In the genomic region with DNA sequence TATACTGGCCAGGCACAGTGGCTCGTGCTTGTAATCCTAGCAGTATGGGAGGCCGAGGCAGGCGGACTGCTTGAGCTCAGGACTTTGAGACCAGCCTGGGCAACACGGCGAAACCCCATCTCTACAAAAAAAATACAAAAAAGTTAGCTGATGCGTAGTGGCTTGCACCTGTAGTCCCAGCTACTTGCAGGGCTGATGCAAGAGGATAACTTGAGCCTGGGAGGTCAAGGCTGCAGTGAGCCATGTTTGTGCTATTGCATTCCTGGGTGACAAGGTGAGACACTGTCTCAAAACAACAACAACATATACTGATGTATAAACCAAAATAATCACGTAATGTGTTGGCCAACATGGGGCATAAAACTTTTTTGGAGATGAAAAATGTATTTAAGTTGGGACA, we compare ENCODE assay signal across 22 cellular contexts. TPM values are rescaled to one million over a fixed set of nuclear protein-coding genes. Genes with fewer than 3 reads are reported as not detected.
DNase-seq lines count a peak whose midpoint lies in the region; ATAC-seq, FAIRE-seq and TF ChIP-seq lines count a peak whose summit lies in the region.
"Had no signal": no experiment of that assay in that cellular context is flagged by ENCODE, and none has a peak within 500 bp of the region (broad histone marks: within the 10 kb centered on the region; RNA-seq: fewer than 3 reads in every experiment).

No MANE protein-coding gene starts in this region.

- peaks cover 4% of the 10 kb centered on the region for H3K27me3 Mint-ChIP-seq in GM23338 (ENCODE audit: insufficient read depth, low read depth, poor library complexity)
- no peaks in the 10 kb centered on the region for H3K27me3 Mint-ChIP-seq in activated T-helper 1 cell treated with anti-CD3 and anti-CD28 coated beads, Interleukin-12 subunit alpha, Interleukin-12 subunit beta, Interleukin-2, Interleukin-4 antibody, amounts not matched to agents 30 ng/mL and 10 ng/mL and 1 ng/mL, durations not matched to agents 14 hours and 24 hours and 36 hours (ENCODE audit: insufficient read depth)
- H3K27me3 Mint-ChIP-seq: CD4-positive, alpha-beta memory T cell had no signal

- no peak overlapping the region for H2AFZ ChIP-seq in GM23338

- H3K4me2 ChIP-seq in GM23338: no peak overlapping the region

- no peaks in the 10 kb centered on the region; the same call in 2 of the 3 replicates for H3K4me1 Mint-ChIP-seq in GM23338
- H3K4me1 Mint-ChIP-seq in activated T-helper 1 cell treated with anti-CD3 and anti-CD28 coated beads, Interleukin-12 subunit alpha, Interleukin-12 subunit beta, Interleukin-2, Interleukin-4 antibody, amounts not matched to agents 30 ng/mL and 10 ng/mL and 1 ng/mL, durations not matched to agents 14 hours and 24 hours and 36 hours (ENCODE audit: low read depth): peaks cover 7% of the 10 kb centered on the region

- H3K9me3 Mint-ChIP-seq in GM23338: no peaks in the 10 kb centered on the region
- no peaks in the 10 kb centered on the region for H3K9me3 Mint-ChIP-seq in activated T-helper 1 cell treated with anti-CD3 and anti-CD28 coated beads, Interleukin-12 subunit alpha, Interleukin-12 subunit beta, Interleukin-2, Interleukin-4 antibody, amounts not matched to agents 30 ng/mL and 10 ng/mL and 1 ng/mL, durations not matched to agents 14 hours and 24 hours and 36 hours
- H3K9me3 Mint-ChIP-seq: CD4-positive, alpha-beta memory T cell had no signal

- intact Hi-C loops in activated T-helper 1 cell treated with anti-CD3 and anti-CD28 coated beads, Interleukin-12 subunit alpha, Interleukin-12 subunit beta, Interleukin-2, Interleukin-4 antibody, amounts not matched to agents 30 ng/mL and 10 ng/mL and 1 ng/mL, durations not matched to agents 14 hours and 24 hours and 36 hours (cut with micrococcal nuclease): loop anchor here (10.0 kb wide), 1 partner anchor 725 kb away; a partner anchor contains a TSS
- intact Hi-C loops in left lung (cut with DNase I): no loop called here

- peaks cover 23% of the 10 kb centered on the region for H4K20me1 ChIP-seq in GM23338 (replicated peaks; ENCODE audit: insufficient read depth)

- H3K4me1 ChIP-seq in GM23338 (ENCODE audit: insufficient read depth) (no peaks in the 10 kb centered on the region), left lung (no peaks in the 10 kb centered on the region)

- H3K27ac Mint-ChIP-seq in GM23338: peak overlapping the region; percentile 78
- peak overlapping the region; percentile 12 for H3K27ac Mint-ChIP-seq in activated T-helper 1 cell treated with anti-CD3 and anti-CD28 coated beads, Interleukin-12 subunit alpha, Interleukin-12 subunit beta, Interleukin-2, Interleukin-4 antibody, amounts not matched to agents 30 ng/mL and 10 ng/mL and 1 ng/mL, durations not matched to agents 14 hours and 24 hours and 36 hours

- peaks cover 10% of the 10 kb centered on the region for H3K79me2 ChIP-seq in GM23338 (replicated peaks; ENCODE audit: insufficient read depth)

- H3K4me3 ChIP-seq in GM23338 (no peak overlapping the region), left lung (no peak overlapping the region)

- no peaks in the 10 kb centered on the region for H3K27me3 ChIP-seq in GM23338 (ENCODE audit: insufficient read depth)
- no peaks in the 10 kb centered on the region for H3K27me3 ChIP-seq in left lung

- no peak for TF ChIP-seq CTCF in GM23338 (conservative IDR thresholded peaks at IDR 0.05; ENCODE audit: low read depth in 2 of 2)
- no peak for TF ChIP-seq CTCF in left lung (IDR thresholded peaks at IDR 0.05)

- no peak for DNase-seq in GM19239 (ENCODE audit: insufficient read length, low spot score)
- no peak for DNase-seq in GM23338 (ENCODE audit: low spot score)
- no peak for DNase-seq in activated T-helper 1 cell treated with anti-CD3 and anti-CD28 coated beads, Interleukin-12 subunit alpha, Interleukin-12 subunit beta, Interleukin-2, Interleukin-4 antibody, amounts not matched to agents 30 ng/mL and 10 ng/mL and 1 ng/mL, durations not matched to agents 14 hours and 24 hours and 36 hours (ENCODE audit: low spot score)
- peak in 1 of 2 donors; percentile 14 for DNase-seq in left lung
- no peak for DNase-seq in NCI-H2029 (lab: John Stamatoyannopoulos, UW)
- DNase-seq: C1 segment of cervical spinal cord; Calu3; CD4-positive, alpha-beta memory T cell; COR-L47; DMS53; DMS79 treated with DMSO at 0.1 percent for 48 hours; GF-D8; GOT3; H7; HCEC 1CT had no signal

- H3K4me3 Mint-ChIP-seq in GM23338: no peak overlapping the region
- H3K4me3 Mint-ChIP-seq in activated T-helper 1 cell treated with anti-CD3 and anti-CD28 coated beads, Interleukin-12 subunit alpha, Interleukin-12 subunit beta, Interleukin-2, Interleukin-4 antibody, amounts not matched to agents 30 ng/mL and 10 ng/mL and 1 ng/mL, durations not matched to agents 14 hours and 24 hours and 36 hours: no peak overlapping the region
- H3K4me3 Mint-ChIP-seq: CD4-positive, alpha-beta memory T cell had no signal

- FAIRE-seq in GM19239 (lab: Jason Lieb, UNC): peak; percentile 44
- FAIRE-seq: GM12892 had no signal

- no peaks in the 10 kb centered on the region for H3K9me2 ChIP-seq in GM23338 (ENCODE audit: insufficient read depth)

- H3K36me3 ChIP-seq in GM23338 (ENCODE audit: insufficient read depth) (peaks cover 68% of the 10 kb centered on the region), left lung (peaks cover 9 to 98% of the 10 kb centered on the region in 2 donors)

- H3K27ac ChIP-seq in GM23338 (ENCODE audit: low read depth) (peak overlapping the region; percentile 63; the same call in 1 of the 2 replicates), left lung (no peak overlapping the region)

- peaks cover 80% of the 10 kb centered on the region for H3K36me3 Mint-ChIP-seq in GM23338 (ENCODE audit: low read depth)
- peaks cover 34% of the 10 kb centered on the region for H3K36me3 Mint-ChIP-seq in activated T-helper 1 cell treated with anti-CD3 and anti-CD28 coated beads, Interleukin-12 subunit alpha, Interleukin-12 subunit beta, Interleukin-2, Interleukin-4 antibody, amounts not matched to agents 30 ng/mL and 10 ng/mL and 1 ng/mL, durations not matched to agents 14 hours and 24 hours and 36 hours (ENCODE audit: low read depth)

- peaks cover 7% of the 10 kb centered on the region for H3F3A ChIP-seq in GM23338 (replicated peaks; ENCODE audit: low read depth)

- no peaks in the 10 kb centered on the region for H3K9me3 ChIP-seq in left lung

- ATAC-seq in GM23338 (no peak), left lung (peak; percentile 55), HG02973 (IDR thresholded peaks at IDR 0.05; ENCODE audit: unreplicated experiment) (no peak)

TF ChIP-seq in GM23338, 12 proteins besides CTCF, POLR2A, EP300 and RAD21:
- TF ChIP-seq, protein P1, sequence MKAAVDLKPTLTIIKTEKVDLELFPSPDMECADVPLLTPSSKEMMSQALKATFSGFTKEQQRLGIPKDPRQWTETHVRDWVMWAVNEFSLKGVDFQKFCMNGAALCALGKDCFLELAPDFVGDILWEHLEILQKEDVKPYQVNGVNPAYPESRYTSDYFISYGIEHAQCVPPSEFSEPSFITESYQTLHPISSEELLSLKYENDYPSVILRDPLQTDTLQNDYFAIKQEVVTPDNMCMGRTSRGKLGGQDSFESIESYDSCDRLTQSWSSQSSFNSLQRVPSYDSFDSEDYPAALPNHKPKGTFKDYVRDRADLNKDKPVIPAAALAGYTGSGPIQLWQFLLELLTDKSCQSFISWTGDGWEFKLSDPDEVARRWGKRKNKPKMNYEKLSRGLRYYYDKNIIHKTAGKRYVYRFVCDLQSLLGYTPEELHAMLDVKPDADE (IDR thresholded peaks at IDR 0.05): no peak
- TF ChIP-seq POLR2AphosphoS5 (IDR thresholded peaks at IDR 0.05; ENCODE audit: low read depth): no peak
- no peak for TF ChIP-seq ZNF114 (CRISPR knock-in tag; IDR thresholded peaks at IDR 0.05)

RNA-seq across cellular contexts. Expression of a gene that starts 6.4 kb away (rescaled TPM):
- 258 and 345 TPM in 2 replicates for total RNA-seq in GM23338 (2014; rRNA removed; shearing (Covaris generic))
- 31.5 and 32.2 TPM in 2 replicates for polyA plus RNA-seq in GM23338 (2016; fragmentation: Nextera tagmentation; extraction: Ambion mirVana)
- total RNA-seq in activated T-helper 1 cell treated with anti-CD3 and anti-CD28 coated beads, Interleukin-12 subunit alpha, Interleukin-12 subunit beta, Interleukin-2, Interleukin-4 antibody, amounts not matched to agents 30 ng/mL and 10 ng/mL and 1 ng/mL, durations not matched to agents 14 hours and 24 hours and 36 hours: 149 and 151 TPM in 2 replicates
- total RNA-seq in left lung: 10 to 100 TPM; 30.7 to 31.7 TPM

RNA-seq across cellular contexts. Expression of a gene that starts 13.8 kb away (rescaled TPM):
- 6.2 and 6.3 TPM in 2 replicates for total RNA-seq in GM23338 (2014; rRNA removed; shearing (Covaris generic))
- polyA plus RNA-seq in GM23338 (2016; fragmentation: Nextera tagmentation; extraction: Ambion mirVana): 1.6 and 2.7 TPM in 2 replicates
- total RNA-seq in activated T-helper 1 cell treated with anti-CD3 and anti-CD28 coated beads, Interleukin-12 subunit alpha, Interleukin-12 subunit beta, Interleukin-2, Interleukin-4 antibody, amounts not matched to agents 30 ng/mL and 10 ng/mL and 1 ng/mL, durations not matched to agents 14 hours and 24 hours and 36 hours: not detected in 2 replicates
- not detected for total RNA-seq in left lung
- total RNA-seq: A172; A673; Calu3; CD4-positive, alpha-beta memory T cell; Daoy had no signal
- polyA plus RNA-seq: BJ; CD4-positive, alpha-beta memory T cell had no signal

RNA-seq across cellular contexts. Expression of a gene that starts 28.6 kb away (rescaled TPM):
- 112 and 131 TPM in 2 replicates for total RNA-seq in GM23338 (2014; rRNA removed; shearing (Covaris generic))
- 68.1 and 68.4 TPM in 2 replicates for polyA plus RNA-seq in GM23338 (2016; fragmentation: Nextera tagmentation; extraction: Ambion mirVana)
- 113 and 117 TPM in 2 replicates for total RNA-seq in activated T-helper 1 cell treated with anti-CD3 and anti-CD28 coated beads, Interleukin-12 subunit alpha, Interleukin-12 subunit beta, Interleukin-2, Interleukin-4 antibody, amounts not matched to agents 30 ng/mL and 10 ng/mL and 1 ng/mL, durations not matched to agents 14 hours and 24 hours and 36 hours
- total RNA-seq in left lung: 10 to 100 TPM; 72.6 to 87.0 TPM

RNA-seq across cellular contexts. Expression of a gene that starts 53.9 kb away (rescaled TPM):
- 2.2 and 2.9 TPM in 2 replicates for total RNA-seq in GM23338 (2014; rRNA removed; shearing (Covaris generic))
- polyA plus RNA-seq in GM23338 (2016; fragmentation: Nextera tagmentation; extraction: Ambion mirVana): 2.2 and 2.6 TPM in 2 replicates
- 1.4 and 2.5 TPM in 2 replicates for total RNA-seq in activated T-helper 1 cell treated with anti-CD3 and anti-CD28 coated beads, Interleukin-12 subunit alpha, Interleukin-12 subunit beta, Interleukin-2, Interleukin-4 antibody, amounts not matched to agents 30 ng/mL and 10 ng/mL and 1 ng/mL, durations not matched to agents 14 hours and 24 hours and 36 hours
- total RNA-seq in left lung: 1 to 10 TPM; 2.2 to 2.3 TPM
- total RNA-seq: G401 had no signal
